ENCODE assay signal across 29 cellular contexts in the genomic region with DNA sequence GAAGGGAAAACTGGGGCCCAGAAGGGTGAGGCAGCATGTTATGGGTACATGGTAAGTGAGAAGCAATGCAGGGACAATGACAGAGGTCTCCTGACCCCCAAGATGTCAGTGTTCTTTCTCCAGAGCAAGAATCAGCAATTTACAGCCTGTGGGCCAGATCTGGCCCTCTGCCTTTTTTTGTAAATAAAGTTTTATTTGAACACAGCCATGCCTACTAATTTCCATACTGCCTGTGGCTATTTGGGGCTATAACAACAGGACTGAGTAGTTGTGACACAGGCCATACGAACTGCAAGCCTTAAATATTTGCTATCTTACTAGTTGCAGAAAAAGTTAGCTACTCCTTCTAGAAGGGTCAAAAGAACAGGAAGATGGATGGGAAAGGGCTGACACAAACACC. TPM values are rescaled to one million over a fixed set of nuclear protein-coding genes. Genes with fewer than 3 reads are reported as not detected.
"Had no signal": no experiment of that assay in that cellular context is flagged by ENCODE, and none has a peak within 500 bp of the region (broad histone marks: within the 10 kb centered on the region; RNA-seq: fewer than 3 reads in every experiment).

No MANE protein-coding gene starts in this region.

- H3K4me3 ChIP-seq: neural progenitor cell, ovary, psoas muscle, skin epidermis, stomach, thoracic aorta, thyroid gland, tibial nerve, upper lobe of left lung, vagina had no signal

- H3K9me3 ChIP-seq: ovary, psoas muscle, stomach, thoracic aorta, thyroid gland, tibial nerve, upper lobe of left lung, vagina had no signal

- H3K27me3 Mint-ChIP-seq: progenitor cell of endocrine pancreas; stimulated activated naive B cell treated with anti-CD40 and anti-IgM and Interleukin-4, amounts not matched to agents 10 μg/mL and 1 μg/mL and 100 μg/mL, for 72 hours; stimulated activated naive CD8-positive, alpha-beta T cell treated with anti-CD3 and anti-CD28 coated beads, Interleukin-15, Interleukin-2, amounts not matched to agents 100 ng/mL and 50 ng/mL, for 24 hours had no signal

- H3K4me1 ChIP-seq: neural progenitor cell, psoas muscle, stomach, thyroid gland, tibial nerve, upper lobe of left lung, vagina had no signal

- H2AFZ ChIP-seq: neural progenitor cell had no signal

- H3K27ac ChIP-seq: neural progenitor cell, ovary, parathyroid adenoma, psoas muscle, skin epidermis, stomach, thoracic aorta, thyroid gland, tibial nerve, upper lobe of left lung, vagina had no signal

- H3K4me1 Mint-ChIP-seq: naive thymus-derived CD8-positive, alpha-beta T cell; stimulated activated effector memory CD8-positive, alpha-beta T cell treated with anti-CD3 and anti-CD28 coated beads, Interleukin-12 subunit alpha, Interleukin-12 subunit beta, amount 100 ng/mL, for 72 hours; stimulated activated naive B cell treated with anti-CD40 and anti-IgM and Interleukin-4, amounts not matched to agents 10 μg/mL and 1 μg/mL and 100 μg/mL, for 72 hours had no signal

- H3K9me3 Mint-ChIP-seq: naive thymus-derived CD8-positive, alpha-beta T cell; natural killer cell treated with Interleukin-12 subunit alpha and Interleukin-12 subunit beta and Interleukin-15 and Interleukin-18, amount 100 ng/mL, for 72 hours; neural progenitor cell; stimulated activated naive B cell treated with anti-CD40 and anti-IgM and Interleukin-4, amounts not matched to agents 10 μg/mL and 1 μg/mL and 100 μg/mL, for 72 hours; stimulated activated naive CD8-positive, alpha-beta T cell treated with anti-CD3 and anti-CD28 coated beads, Interleukin-15, Interleukin-2, amounts not matched to agents 100 ng/mL and 50 ng/mL, for 24 hours had no signal

- H3K27me3 ChIP-seq: neural progenitor cell, ovary, stomach, thyroid gland, tibial nerve, upper lobe of left lung, vagina had no signal

- H3K4me2 ChIP-seq: neural progenitor cell had no signal

- ATAC-seq: naive thymus-derived CD8-positive, alpha-beta T cell; natural killer cell treated with Interleukin-12 subunit alpha and Interleukin-12 subunit beta and Interleukin-15 and Interleukin-18, amount 100 ng/mL, for 72 hours; psoas muscle; sciatic nerve; stimulated activated naive B cell treated with anti-CD40 and anti-IgM and Interleukin-4, amounts not matched to agents 10 μg/mL and 1 μg/mL and 100 μg/mL, for 72 hours had no signal

- H3K36me3 ChIP-seq: neural progenitor cell, ovary, stomach, thoracic aorta, thyroid gland, tibial nerve, upper lobe of left lung, vagina had no signal

- H3K4me3 Mint-ChIP-seq: naive thymus-derived CD8-positive, alpha-beta T cell; natural killer cell treated with Interleukin-12 subunit alpha and Interleukin-12 subunit beta and Interleukin-15 and Interleukin-18, amount 100 ng/mL, for 72 hours; neural progenitor cell; stimulated activated effector memory CD8-positive, alpha-beta T cell treated with anti-CD3 and anti-CD28 coated beads, Interleukin-12 subunit alpha, Interleukin-12 subunit beta, amount 100 ng/mL, for 72 hours; stimulated activated naive B cell treated with anti-CD40 and anti-IgM and Interleukin-4, amounts not matched to agents 10 μg/mL and 1 μg/mL and 100 μg/mL, for 72 hours; stimulated activated naive CD8-positive, alpha-beta T cell treated with anti-CD3 and anti-CD28 coated beads, Interleukin-15, Interleukin-2, amounts not matched to agents 100 ng/mL and 50 ng/mL, for 24 hours had no signal

- H3K36me3 Mint-ChIP-seq: naive thymus-derived CD8-positive, alpha-beta T cell; natural killer cell treated with Interleukin-12 subunit alpha and Interleukin-12 subunit beta and Interleukin-15 and Interleukin-18, amount 100 ng/mL, for 72 hours; neural progenitor cell; stimulated activated effector memory CD8-positive, alpha-beta T cell treated with anti-CD3 and anti-CD28 coated beads, Interleukin-12 subunit alpha, Interleukin-12 subunit beta, amount 100 ng/mL, for 72 hours; stimulated activated naive B cell treated with anti-CD40 and anti-IgM and Interleukin-4, amounts not matched to agents 10 μg/mL and 1 μg/mL and 100 μg/mL, for 72 hours had no signal

- H3K9ac ChIP-seq: neural progenitor cell, parathyroid adenoma had no signal

- H3K27ac Mint-ChIP-seq: naive thymus-derived CD8-positive, alpha-beta T cell; natural killer cell treated with Interleukin-12 subunit alpha and Interleukin-12 subunit beta and Interleukin-15 and Interleukin-18, amount 100 ng/mL, for 72 hours; neural progenitor cell; progenitor cell of endocrine pancreas; stimulated activated effector memory CD8-positive, alpha-beta T cell treated with anti-CD3 and anti-CD28 coated beads, Interleukin-12 subunit alpha, Interleukin-12 subunit beta, amount 100 ng/mL, for 72 hours; stimulated activated naive B cell treated with anti-CD40 and anti-IgM and Interleukin-4, amounts not matched to agents 10 μg/mL and 1 μg/mL and 100 μg/mL, for 72 hours; stimulated activated naive CD8-positive, alpha-beta T cell treated with anti-CD3 and anti-CD28 coated beads, Interleukin-15, Interleukin-2, amounts not matched to agents 100 ng/mL and 50 ng/mL, for 24 hours had no signal

- DNase-seq: naive thymus-derived CD8-positive, alpha-beta T cell; occipital lobe; ovary; posterior cingulate gyrus; psoas muscle; right cardiac atrium; stimulated activated CD4-positive, alpha-beta T cell treated with anti-CD3 and anti-CD28 coated beads, Interleukin-15, amount 100 ng/mL, for 24 hours; stimulated activated CD4-positive, alpha-beta T cell treated with anti-CD3 and anti-CD28 coated beads, Interleukin-2, amount 100 ng/mL, for 24 hours; stimulated activated CD4-positive, alpha-beta T cell treated with anti-CD3 and anti-CD28 coated beads, Interleukin-2, amount 100 ng/mL, for 48 hours; stimulated activated CD4-positive, alpha-beta T cell treated with anti-CD3 and anti-CD28 coated beads, Interleukin-4, amount 100 ng/mL, for 24 hours; stimulated activated naive B cell treated with anti-CD40 and anti-IgM and Interleukin-4, amounts not matched to agents 10 μg/mL and 1 μg/mL and 100 μg/mL, for 72 hours; stimulated activated naive CD4-positive, alpha-beta T cell treated with Interleukin-2 at 50 U/mL for 16 hours; stomach; thyroid gland; trophoblast cell; upper lobe of left lung had no signal

RNA-seq across cellular contexts. Expression of gene PTPRT, which starts 52.5 kb away (rescaled TPM):
- total RNA-seq: naive thymus-derived CD8-positive, alpha-beta T cell; natural killer cell treated with Interleukin-12 subunit alpha and Interleukin-12 subunit beta and Interleukin-15 and Interleukin-18, amount 100 ng/mL, for 72 hours; osteoblast; renal cortical epithelial cell; thoracic aorta; vagina had no signal
- polyA plus RNA-seq: naive thymus-derived CD8-positive, alpha-beta T cell had no signal
